Comparison of ENCODE assay signal across 23 cellular contexts in genomic region chr9:128718047-128718446, GRCh38.
"Had no signal": no experiment of that assay in that cellular context is flagged by ENCODE, and none has a peak within 500 bp of the region (broad histone marks: within the 10 kb centered on the region; RNA-seq: fewer than 3 reads in every experiment).

No MANE protein-coding gene starts in this region.

- H3K4me2 ChIP-seq: KMS-11 had no signal

- H3K9ac ChIP-seq: KMS-11 had no signal

- H3K27ac Mint-ChIP-seq: activated CD4-positive, alpha-beta T cell treated with anti-CD3 and anti-CD28 coated beads, Interleukin-2, amount 10 ng/mL, durations not matched to agents 24 days and 14 days; activated CD8-positive, alpha-beta memory T cell treated with anti-CD3 and anti-CD28 coated beads, Interleukin-2, amount 10 ng/mL, durations not matched to agents 7 days and 5 days; activated naive CD4-positive, alpha-beta T cell treated with anti-CD3 and anti-CD28 coated beads, Interleukin-2, amount 50 U/mL, for 72 hours; activated naive CD8-positive, alpha-beta T cell treated with anti-CD3 and anti-CD28 coated beads, Interleukin-2, amount 50 U/mL, for 24 hours; brain; WTC11 had no signal

- H3K27me3 Mint-ChIP-seq: activated CD4-positive, alpha-beta T cell treated with anti-CD3 and anti-CD28 coated beads, Interleukin-2, amount 10 ng/mL, durations not matched to agents 24 days and 14 days; activated CD8-positive, alpha-beta memory T cell treated with anti-CD3 and anti-CD28 coated beads, Interleukin-2, amount 10 ng/mL, durations not matched to agents 7 days and 5 days; activated naive CD8-positive, alpha-beta T cell treated with anti-CD3 and anti-CD28 coated beads, Interleukin-2, amount 50 U/mL, for 24 hours had no signal

- H3K36me3 Mint-ChIP-seq: activated naive CD4-positive, alpha-beta T cell treated with anti-CD3 and anti-CD28 coated beads, Interleukin-2, amount 50 U/mL, for 72 hours; brain had no signal

- H3K4me1 Mint-ChIP-seq: brain had no signal

- ATAC-seq: activated CD8-positive, alpha-beta memory T cell treated with anti-CD3 and anti-CD28 coated beads, Interleukin-2, amount 10 ng/mL, durations not matched to agents 7 days and 5 days; activated naive CD4-positive, alpha-beta T cell treated with anti-CD3 and anti-CD28 coated beads, Interleukin-2, amount 50 U/mL, for 72 hours; activated naive CD8-positive, alpha-beta T cell treated with anti-CD3 and anti-CD28 coated beads, Interleukin-2, amount 50 U/mL, for 24 hours; activated T-cell treated with anti-CD3 and anti-CD28 coated beads, Interleukin-2, amount 50 U/mL, for 4 hours; WTC11 had no signal

- H3K4me3 Mint-ChIP-seq: activated CD4-positive, alpha-beta T cell treated with anti-CD3 and anti-CD28 coated beads, Interleukin-2, amount 10 ng/mL, durations not matched to agents 24 days and 14 days; activated CD8-positive, alpha-beta memory T cell treated with anti-CD3 and anti-CD28 coated beads, Interleukin-2, amount 10 ng/mL, durations not matched to agents 7 days and 5 days; activated naive CD8-positive, alpha-beta T cell treated with anti-CD3 and anti-CD28 coated beads, Interleukin-2, amount 50 U/mL, for 24 hours; activated T-cell treated with anti-CD3 and anti-CD28 coated beads, Interleukin-2, amount 50 U/mL, for 4 hours; brain; WTC11 had no signal

- FAIRE-seq: astrocyte, RCC 7860 had no signal

- H3K4me3 ChIP-seq: SK-N-MC had no signal

- DNase-seq: activated CD4-positive, alpha-beta T cell treated with anti-CD3 and anti-CD28 coated beads for 1 hour; activated CD4-positive, alpha-beta T cell treated with anti-CD3 and anti-CD28 coated beads, Interleukin-2, amount 10 ng/mL, durations not matched to agents 24 days and 14 days; activated CD4-positive, alpha-beta T cell treated with anti-CD3 and anti-CD28 coated beads, Interleukin-2, amount 50 U/mL, for 48 hours; activated CD8-positive, alpha-beta memory T cell treated with anti-CD3 and anti-CD28 coated beads, Interleukin-2, amount 10 ng/mL, durations not matched to agents 7 days and 5 days; activated effector memory CD4-positive, alpha-beta T cell treated with anti-CD3 and anti-CD28 coated beads, Interleukin-2, amount 50 U/mL, for 16 hours; activated naive CD4-positive, alpha-beta T cell treated with Interleukin-2 at 50 U/mL for 16 hours; activated naive CD8-positive, alpha-beta T cell treated with anti-CD3 and anti-CD28 coated beads, Interleukin-2, amount 50 U/mL, for 24 hours; activated T-cell treated with anti-CD3 and anti-CD28 coated beads, Interleukin-2, amount 50 U/mL, for 4 hours; amniotic stem cell; NCI-H1092 treated with DMSO at 0.1 percent for 48 hours; NCI-H1436; NCI-H187; NCI-H2081; NCI-H446; NCI-H524; SW 1271 had no signal

- H3K27ac ChIP-seq: KMS-11, SK-N-MC had no signal
